In the genomic region with DNA sequence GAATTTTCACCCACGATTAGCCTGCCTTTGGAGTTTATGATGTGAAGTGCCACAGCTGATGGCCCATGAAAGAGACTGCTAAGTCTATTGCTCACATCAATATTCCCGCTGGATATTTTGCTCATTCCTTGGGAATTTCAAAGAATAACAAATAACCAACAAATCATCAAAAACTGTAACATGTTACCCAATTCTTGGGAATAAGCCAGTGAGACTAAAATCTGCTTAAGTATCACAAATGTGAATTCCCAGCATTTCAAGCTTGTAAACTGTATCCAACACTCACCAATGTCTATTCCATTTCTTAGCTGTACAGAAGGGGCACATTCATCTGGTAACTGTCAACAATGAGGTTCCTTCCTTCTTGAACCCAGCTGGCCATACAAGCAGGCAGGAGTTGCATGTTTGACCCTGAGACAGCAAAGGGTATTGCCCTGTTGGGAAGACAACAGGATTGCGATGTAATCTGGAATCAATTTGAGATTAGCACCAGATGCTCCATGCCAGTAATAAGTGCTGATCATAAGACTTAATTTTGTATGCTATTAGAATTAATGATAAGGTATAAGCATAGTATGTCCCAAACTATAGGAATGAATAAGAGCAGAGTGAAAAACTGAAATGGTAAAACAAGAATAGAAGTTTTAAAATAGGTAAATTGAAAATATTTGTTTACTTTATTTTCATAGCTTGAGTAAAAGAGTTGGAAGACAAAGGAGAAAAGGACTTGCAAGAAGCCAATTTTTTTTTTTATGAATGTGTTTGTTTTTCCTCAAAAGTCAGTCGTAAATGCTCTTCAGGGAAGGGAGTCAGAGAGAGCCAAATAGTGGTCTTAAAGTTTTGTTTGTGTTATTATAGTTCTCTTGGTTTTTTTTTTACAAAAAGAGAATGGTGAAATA, we compare ENCODE assay signal across 1 cellular context.
TF ChIP-seq lines count a peak whose summit lies in the region.

No MANE protein-coding gene starts in this region.

TF ChIP-seq in H1, 55 proteins besides CTCF, POLR2A, EP300 and RAD21 (continued from another document):
- TF ChIP-seq, protein P1, sequence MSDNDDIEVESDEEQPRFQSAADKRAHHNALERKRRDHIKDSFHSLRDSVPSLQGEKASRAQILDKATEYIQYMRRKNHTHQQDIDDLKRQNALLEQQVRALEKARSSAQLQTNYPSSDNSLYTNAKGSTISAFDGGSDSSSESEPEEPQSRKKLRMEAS (IDR thresholded peaks at IDR 0.05) = no peak
- TF ChIP-seq SAP30 (IDR thresholded peaks at IDR 0.05; ENCODE audit: insufficient read depth, insufficient replicate concordance, low read length) (no peak), TBP (IDR thresholded peaks at IDR 0.05; ENCODE audit: low read depth, low read length) (no peak), CBX5 (IDR thresholded peaks at IDR 0.05; ENCODE audit: low read depth, low read length) (no peak), FOSL1 (IDR thresholded peaks at IDR 0.05; ENCODE audit: insufficient read depth, low read depth, low read length) (no peak), YY1 (IDR thresholded peaks at IDR 0.05; ENCODE audit: low read depth, low read length) (no peak), RXRA (IDR thresholded peaks at IDR 0.05; ENCODE audit: insufficient read depth, low read depth, low read length) (no peak), TCF12 (IDR thresholded peaks at IDR 0.05; ENCODE audit: low read depth, low read length) (no peak), SP2 (IDR thresholded peaks at IDR 0.05; ENCODE audit: low read length) (no peak), SP4 (IDR thresholded peaks at IDR 0.05; ENCODE audit: low read length) (no peak)
TF ChIP-seq in H1: peak in this region for 0.
